Comparison of ENCODE assay signal across 8 cellular contexts in the genomic region with DNA sequence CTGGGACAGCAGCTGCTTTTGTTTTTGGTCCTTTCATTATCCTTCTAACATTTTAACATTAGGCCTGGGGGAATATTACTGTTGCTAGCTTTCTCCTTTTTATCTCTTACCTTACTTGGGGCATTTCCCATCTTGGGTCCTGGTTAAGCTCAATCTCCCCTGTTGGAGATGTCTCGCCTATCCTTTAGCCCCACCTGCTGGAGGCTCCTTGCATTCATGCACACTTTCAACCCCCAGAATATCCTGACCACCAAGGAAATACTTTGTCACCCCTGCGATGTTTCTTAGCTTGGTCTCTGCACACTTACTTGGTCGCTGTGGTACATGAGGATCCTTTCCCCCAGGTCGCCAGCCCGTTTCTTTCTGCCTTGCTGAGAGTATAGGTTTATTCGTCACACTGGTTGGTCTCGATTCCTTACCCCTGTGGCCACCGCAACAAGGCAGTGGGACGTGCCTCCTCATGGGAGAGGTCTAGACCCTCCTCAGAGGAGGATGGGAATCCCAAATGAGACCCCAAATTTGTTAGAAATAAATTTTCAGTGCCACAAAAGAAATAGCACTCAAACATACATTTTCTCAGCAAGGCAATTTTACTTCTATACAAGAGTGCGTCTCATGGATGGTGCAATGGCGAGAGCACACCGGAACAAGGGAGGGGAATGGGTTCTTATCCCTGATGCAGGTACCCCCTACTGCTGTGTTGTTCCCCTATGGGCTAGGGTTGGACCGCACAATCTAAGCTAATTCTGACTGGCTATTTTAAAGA.
A peak's percentile ranks its signal among the peaks of the same experiment; 100 is the strongest.
DNase-seq lines count a peak whose midpoint lies in the region; ATAC-seq and TF ChIP-seq lines count a peak whose summit lies in the region.

No MANE protein-coding gene starts in this region.

- peaks cover 0 to 5% (median 2%) of the 10 kb centered on the region in 4 donors for H3K4me1 ChIP-seq in tibial artery

- no peaks in the 10 kb centered on the region for H3K27me3 ChIP-seq in tibial artery

- no peak overlapping the region for H3K27ac Mint-ChIP-seq in memory B cell
- H3K27ac Mint-ChIP-seq in stimulated activated memory B cell treated with anti-CD40 and anti-IgM and Interleukin-4, amounts not matched to agents 10 μg/mL and 1 μg/mL and 100 μg/mL, for 72 hours: no peak overlapping the region

- ATAC-seq in memory B cell (ENCODE audit: low read depth): no peak
- ATAC-seq in stimulated activated memory B cell treated with anti-CD40 and anti-IgM and Interleukin-4, amounts not matched to agents 10 μg/mL and 1 μg/mL and 100 μg/mL, for 72 hours: no peak

- H3K4me1 Mint-ChIP-seq in memory B cell: peaks cover 10% of the 10 kb centered on the region
- peaks cover 2% of the 10 kb centered on the region for H3K4me1 Mint-ChIP-seq in stimulated activated memory B cell treated with anti-CD40 and anti-IgM and Interleukin-4, amounts not matched to agents 10 μg/mL and 1 μg/mL and 100 μg/mL, for 72 hours

- TF ChIP-seq CTCF in astrocyte of the cerebellum (IDR thresholded peaks at IDR 0.05; ENCODE audit: low read depth, low read length, missing control alignments): peak; percentile 73
- TF ChIP-seq CTCF in tibial artery (IDR thresholded peaks at IDR 0.05): peak; percentile 66 to 69

- in situ Hi-C loops in astrocyte of the cerebellum (cut with HindIII; ENCODE audit: low sequenced_read_pairs): no loop called here

- no peak overlapping the region for H3K27ac ChIP-seq in tibial artery

- peaks cover 7 to 32% (median 14%) of the 10 kb centered on the region in 3 donors for H3K36me3 ChIP-seq in tibial artery

- no peak overlapping the region for H3K4me3 Mint-ChIP-seq in memory B cell
- no peak overlapping the region for H3K4me3 Mint-ChIP-seq in stimulated activated memory B cell treated with anti-CD40 and anti-IgM and Interleukin-4, amounts not matched to agents 10 μg/mL and 1 μg/mL and 100 μg/mL, for 72 hours

- intact Hi-C loops in tibial artery (cut with DNase I; ENCODE audit: low total_unique reads): no loop called here

- H3K27me3 Mint-ChIP-seq in memory B cell: no peaks in the 10 kb centered on the region
- no peaks in the 10 kb centered on the region for H3K27me3 Mint-ChIP-seq in stimulated activated memory B cell treated with anti-CD40 and anti-IgM and Interleukin-4, amounts not matched to agents 10 μg/mL and 1 μg/mL and 100 μg/mL, for 72 hours

- no peaks in the 10 kb centered on the region for H3K36me3 Mint-ChIP-seq in memory B cell
- H3K36me3 Mint-ChIP-seq in stimulated activated memory B cell treated with anti-CD40 and anti-IgM and Interleukin-4, amounts not matched to agents 10 μg/mL and 1 μg/mL and 100 μg/mL, for 72 hours: peaks cover 12% of the 10 kb centered on the region

- no peaks in the 10 kb centered on the region for H3K9me3 ChIP-seq in tibial artery

- DNase-seq in NCI-H524 (lab: John Stamatoyannopoulos, UW): peak; percentile 40 to 60
- no peak for DNase-seq in NCI-H524 treated with DMSO at 0.1 percent for 48 hours (lab: John Stamatoyannopoulos, UW)
- DNase-seq in T follicular helper cell (ENCODE audit: low read depth): peak; percentile 60
- no peak for DNase-seq in astrocyte of the cerebellum (ENCODE audit: low read depth)
- peak; percentile 62 to 65 for DNase-seq in memory B cell (ENCODE audit: low spot score in 2 of 2)
- DNase-seq in tibial artery: no peak
- DNase-seq in GF-D8 (lab: John Stamatoyannopoulos, UW): no peak

- H3K4me3 ChIP-seq in astrocyte of the cerebellum (ENCODE audit: low read depth, low read length) (no peak overlapping the region), tibial artery (no peak overlapping the region)

- H3K9me3 Mint-ChIP-seq in memory B cell: no peaks in the 10 kb centered on the region
- no peaks in the 10 kb centered on the region for H3K9me3 Mint-ChIP-seq in stimulated activated memory B cell treated with anti-CD40 and anti-IgM and Interleukin-4, amounts not matched to agents 10 μg/mL and 1 μg/mL and 100 μg/mL, for 72 hours

Comparison
In these comparisons a context has a peak if more than half of its experiments do, and no peak if none do; other contexts are left out.
1. DNase-seq: peak in NCI-H524 (2 of 2), T follicular helper cell (single experiment) and memory B cell (2 of 2); none in NCI-H524 treated with DMSO at 0.1 percent for 48 hours (single experiment), astrocyte of the cerebellum (single experiment), tibial artery (0 of 2) and GF-D8 (single experiment).